Comparison of ENCODE assay signal across 9 cellular contexts in the genomic region with DNA sequence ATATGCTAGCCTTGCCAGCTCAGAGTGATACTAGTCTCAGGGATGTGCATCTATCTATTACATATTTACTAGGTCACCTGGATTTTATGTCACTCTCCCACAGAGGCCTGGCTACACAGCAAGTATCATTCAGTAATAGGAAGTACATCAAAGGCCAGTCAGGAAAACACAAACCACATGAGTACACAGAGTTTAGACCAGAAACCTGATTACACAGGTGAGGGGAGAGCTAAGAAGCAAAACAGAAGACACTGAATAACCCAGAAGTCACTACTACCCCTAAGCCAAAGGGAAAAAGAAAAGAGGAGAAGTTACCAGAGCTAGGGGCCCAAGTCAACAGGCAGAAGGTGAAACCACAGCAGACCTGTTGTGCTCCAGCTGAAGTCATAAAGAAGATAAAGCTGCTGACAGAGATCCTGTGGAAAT. TPM values are rescaled to one million over a fixed set of nuclear protein-coding genes. Genes with fewer than 3 reads are reported as not detected.
DNase-seq lines count a peak whose midpoint lies in the region; ATAC-seq, FAIRE-seq and TF ChIP-seq lines count a peak whose summit lies in the region.
"Had no signal": no experiment of that assay in that cellular context is flagged by ENCODE, and none has a peak within 500 bp of the region (broad histone marks: within the 10 kb centered on the region; RNA-seq: fewer than 3 reads in every experiment).

No MANE protein-coding gene starts in this region.

- H3K4me3 ChIP-seq in fibroblast of villous mesenchyme (ENCODE audit: low read depth, low read length) (no peak overlapping the region), stomach (no peak overlapping the region)

- H3K4me1 ChIP-seq in stomach = peaks cover 0 to 22% (median 14%) of the 10 kb centered on the region in 4 donors

- peak; percentile 38 for FAIRE-seq in GM12892 (lab: Jason Lieb, UNC)

- H3K27ac ChIP-seq in stomach = no peak overlapping the region

- no peak for TF ChIP-seq EP300 in stomach (IDR thresholded peaks at IDR 0.05)

- in situ Hi-C loops in KBM-7 (cut with MboI; ENCODE audit: low pct_unique_long_range_greater_than_20kb, low sequenced_read_pairs) = no loop called here

- TF ChIP-seq CTCF in fibroblast of villous mesenchyme (IDR thresholded peaks at IDR 0.05; ENCODE audit: insufficient read depth, low read depth, low read length) (no peak), stomach (IDR thresholded peaks at IDR 0.05) (no peak)

- no peak for DNase-seq in GM12892 (ENCODE audit: insufficient read length)
- peak; percentile 50 for DNase-seq in fibroblast of villous mesenchyme (ENCODE audit: low read depth)
- DNase-seq in SW 1271 (lab: John Stamatoyannopoulos, UW) = no peak
- DNase-seq in KBM-7 = no peak
- no peak for DNase-seq in stomach
- no peak for DNase-seq in NCI-H2171 treated with DMSO at 0.1 percent for 48 hours (lab: John Stamatoyannopoulos, UW)

- no peaks in the 10 kb centered on the region for H3K27me3 ChIP-seq in stomach

- ATAC-seq in GM21515 (IDR thresholded peaks at IDR 0.05; ENCODE audit: unreplicated experiment) (peak; percentile 69), HG03439 (IDR thresholded peaks at IDR 0.05; ENCODE audit: unreplicated experiment) (peak; percentile 44)

- intact Hi-C loops in stomach (cut with DNase I; ENCODE audit: low total_unique reads) = no loop called here

- H3K36me3 ChIP-seq in stomach = peaks cover 0 to 39% (median 38%) of the 10 kb centered on the region in 4 donors

- no peaks in the 10 kb centered on the region for H3K9me3 ChIP-seq in stomach

- TF ChIP-seq POLR2A in GM12892 (IDR thresholded peaks at IDR 0.05; ENCODE audit: low read depth, low read length) (no peak; the same call in 1 of the 2 replicates), stomach (IDR thresholded peaks at IDR 0.05) (no peak)

RNA-seq across cellular contexts. Expression of gene LPXN, which starts 13.3 kb away (rescaled TPM):
- polyA plus RNA-seq in GM12892 (2012; ENCODE audit: missing spikeins) = 174 TPM
- total RNA-seq in fibroblast of villous mesenchyme (3.5 and 13.9 TPM in 2 replicates), stomach (10 to 100 TPM in 2 of 5 donors, 1 to 10 TPM in 2, not detected in 1; 5.4 to 18.7 (median 8.7) TPM)
- polyA plus RNA-seq in stomach = 1 to 10 TPM; 5.3 to 8.9 (median 5.9) TPM

RNA-seq across cellular contexts. Expression of gene ZFP91, which starts 16.5 kb away (rescaled TPM):
- polyA plus RNA-seq in GM12892 (2012; ENCODE audit: missing spikeins) = 27.4 TPM
- total RNA-seq in fibroblast of villous mesenchyme (54.4 and 68.7 TPM in 2 replicates), stomach (10 to 100 TPM; 20.4 to 67.6 (median 32.1) TPM)
- polyA plus RNA-seq in stomach = 10 to 100 TPM in 2 of 3 donors, 1 to 10 TPM in 1; 9.4 to 27.0 (median 19.6) TPM

RNA-seq across cellular contexts. Expression of gene OR5B21, which starts 54.5 kb away (rescaled TPM):
- polyA plus RNA-seq in GM12892 (2012; ENCODE audit: missing spikeins) = not detected
- total RNA-seq in fibroblast of villous mesenchyme (under 0.01 TPM in 1 of 2 replicates, not detected in the other), stomach (not detected)
- not detected for polyA plus RNA-seq in stomach
- total RNA-seq: LHCN-M2 had no signal
